3 cellular contexts compared by ENCODE assay signal in the genomic region with DNA sequence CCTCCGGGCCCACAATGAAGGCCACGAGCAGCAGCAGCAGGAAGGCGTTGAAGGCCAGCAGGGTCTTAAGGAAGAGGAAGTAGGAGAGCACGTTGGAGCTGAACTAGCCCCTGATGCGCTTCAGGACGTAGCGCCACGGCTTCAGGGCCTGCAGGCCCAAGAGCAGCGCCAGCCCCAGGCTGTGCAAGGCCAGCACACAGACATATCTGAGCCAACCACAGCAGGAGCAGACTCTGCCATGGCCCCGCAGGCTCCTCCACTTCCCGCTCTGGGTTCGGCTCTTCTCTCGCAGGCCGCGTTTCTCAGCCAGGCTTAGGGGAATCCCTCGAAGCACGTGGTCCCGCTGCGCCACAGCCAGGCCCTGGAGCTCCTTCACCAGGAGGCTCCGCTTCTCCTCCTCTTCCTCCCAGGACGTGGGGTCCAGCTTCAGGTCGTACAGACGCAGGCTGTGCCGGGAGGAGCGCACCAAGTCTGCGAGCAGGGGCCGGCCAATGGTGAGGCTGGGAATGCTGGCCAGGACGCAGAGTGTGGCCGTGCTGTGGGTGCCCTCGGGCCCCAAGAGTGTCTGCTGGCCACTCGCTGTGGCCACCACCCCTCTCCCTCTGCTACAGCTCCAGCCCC.
TF ChIP-seq lines count a peak whose summit lies in the region.

No MANE protein-coding gene starts in this region.

TF ChIP-seq in GM23338, 12 proteins besides CTCF, POLR2A, EP300 and RAD21 (continues in another document):
- TF ChIP-seq ZNF114 (CRISPR knock-in tag; IDR thresholded peaks at IDR 0.05) = no peak
- TF ChIP-seq NANOG (IDR thresholded peaks at IDR 0.05; ENCODE audit: borderline replicate concordance) = no peak
- TF ChIP-seq EZH2 (IDR thresholded peaks at IDR 0.05; ENCODE audit: low read depth, unreplicated experiment) = no peak
- TF ChIP-seq, protein P1, sequence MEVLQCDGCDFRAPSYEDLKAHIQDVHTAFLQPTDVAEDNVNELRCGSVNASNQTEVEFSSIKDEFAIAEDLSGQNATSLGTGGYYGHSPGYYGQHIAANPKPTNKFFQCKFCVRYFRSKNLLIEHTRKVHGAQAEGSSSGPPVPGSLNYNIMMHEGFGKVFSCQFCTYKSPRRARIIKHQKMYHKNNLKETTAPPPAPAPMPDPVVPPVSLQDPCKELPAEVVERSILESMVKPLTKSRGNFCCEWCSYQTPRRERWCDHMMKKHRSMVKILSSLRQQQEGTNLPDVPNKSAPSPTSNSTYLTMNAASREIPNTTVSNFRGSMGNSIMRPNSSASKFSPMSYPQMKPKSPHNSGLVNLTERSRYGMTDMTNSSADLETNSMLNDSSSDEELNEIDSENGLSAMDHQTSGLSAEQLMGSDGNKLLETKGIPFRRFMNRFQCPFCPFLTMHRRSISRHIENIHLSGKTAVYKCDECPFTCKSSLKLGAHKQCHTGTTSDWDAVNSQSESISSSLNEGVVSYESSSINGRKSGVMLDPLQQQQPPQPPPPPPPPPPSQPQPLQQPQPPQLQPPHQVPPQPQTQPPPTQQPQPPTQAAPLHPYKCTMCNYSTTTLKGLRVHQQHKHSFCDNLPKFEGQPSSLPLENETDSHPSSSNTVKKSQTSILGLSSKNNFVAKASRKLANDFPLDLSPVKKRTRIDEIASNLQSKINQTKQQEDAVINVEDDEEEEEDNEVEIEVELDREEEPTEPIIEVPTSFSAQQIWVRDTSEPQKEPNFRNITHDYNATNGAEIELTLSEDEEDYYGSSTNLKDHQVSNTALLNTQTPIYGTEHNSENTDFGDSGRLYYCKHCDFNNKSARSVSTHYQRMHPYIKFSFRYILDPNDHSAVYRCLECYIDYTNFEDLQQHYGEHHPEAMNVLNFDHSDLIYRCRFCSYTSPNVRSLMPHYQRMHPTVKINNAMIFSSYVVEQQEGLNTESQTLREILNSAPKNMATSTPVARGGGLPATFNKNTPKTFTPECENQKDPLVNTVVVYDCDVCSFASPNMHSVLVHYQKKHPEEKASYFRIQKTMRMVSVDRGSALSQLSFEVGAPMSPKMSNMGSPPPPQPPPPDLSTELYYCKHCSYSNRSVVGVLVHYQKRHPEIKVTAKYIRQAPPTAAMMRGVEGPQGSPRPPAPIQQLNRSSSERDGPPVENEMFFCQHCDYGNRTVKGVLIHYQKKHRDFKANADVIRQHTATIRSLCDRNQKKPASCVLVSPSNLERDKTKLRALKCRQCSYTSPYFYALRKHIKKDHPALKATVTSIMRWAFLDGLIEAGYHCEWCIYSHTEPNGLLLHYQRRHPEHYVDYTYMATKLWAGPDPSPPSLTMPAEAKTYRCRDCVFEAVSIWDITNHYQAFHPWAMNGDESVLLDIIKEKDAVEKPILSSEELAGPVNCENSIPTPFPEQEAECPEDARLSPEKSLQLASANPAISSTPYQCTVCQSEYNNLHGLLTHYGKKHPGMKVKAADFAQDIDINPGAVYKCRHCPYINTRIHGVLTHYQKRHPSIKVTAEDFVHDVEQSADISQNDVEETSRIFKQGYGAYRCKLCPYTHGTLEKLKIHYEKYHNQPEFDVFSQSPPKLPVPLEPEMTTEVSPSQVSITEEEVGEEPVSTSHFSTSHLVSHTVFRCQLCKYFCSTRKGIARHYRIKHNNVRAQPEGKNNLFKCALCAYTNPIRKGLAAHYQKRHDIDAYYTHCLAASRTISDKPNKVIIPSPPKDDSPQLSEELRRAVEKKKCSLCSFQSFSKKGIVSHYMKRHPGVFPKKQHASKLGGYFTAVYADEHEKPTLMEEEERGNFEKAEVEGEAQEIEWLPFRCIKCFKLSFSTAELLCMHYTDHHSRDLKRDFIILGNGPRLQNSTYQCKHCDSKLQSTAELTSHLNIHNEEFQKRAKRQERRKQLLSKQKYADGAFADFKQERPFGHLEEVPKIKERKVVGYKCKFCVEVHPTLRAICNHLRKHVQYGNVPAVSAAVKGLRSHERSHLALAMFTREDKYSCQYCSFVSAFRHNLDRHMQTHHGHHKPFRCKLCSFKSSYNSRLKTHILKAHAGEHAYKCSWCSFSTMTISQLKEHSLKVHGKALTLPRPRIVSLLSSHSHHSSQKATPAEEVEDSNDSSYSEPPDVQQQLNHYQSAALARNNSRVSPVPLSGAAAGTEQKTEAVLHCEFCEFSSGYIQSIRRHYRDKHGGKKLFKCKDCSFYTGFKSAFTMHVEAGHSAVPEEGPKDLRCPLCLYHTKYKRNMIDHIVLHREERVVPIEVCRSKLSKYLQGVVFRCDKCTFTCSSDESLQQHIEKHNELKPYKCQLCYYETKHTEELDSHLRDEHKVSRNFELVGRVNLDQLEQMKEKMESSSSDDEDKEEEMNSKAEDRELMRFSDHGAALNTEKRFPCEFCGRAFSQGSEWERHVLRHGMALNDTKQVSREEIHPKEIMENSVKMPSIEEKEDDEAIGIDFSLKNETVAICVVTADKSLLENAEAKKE (CRISPR knock-in tag; IDR thresholded peaks at IDR 0.05) = no peak
- no peak for TF ChIP-seq STAT1 (IDR thresholded peaks at IDR 0.05; ENCODE audit: unreplicated experiment)
- no peak for TF ChIP-seq POLR2AphosphoS5 (IDR thresholded peaks at IDR 0.05; ENCODE audit: low read depth)
- TF ChIP-seq JUNB (IDR thresholded peaks at IDR 0.05; ENCODE audit: unreplicated experiment) = no peak

TF ChIP-seq in IMR-90, 13 proteins besides CTCF, POLR2A, EP300 and RAD21:
- no peak for TF ChIP-seq MAFK (IDR thresholded peaks at IDR 0.05; ENCODE audit: low read depth, low read length)
- no peak for TF ChIP-seq SMC3 (IDR thresholded peaks at IDR 0.05; ENCODE audit: low read depth, low read length)
- TF ChIP-seq FOS (IDR thresholded peaks at IDR 0.05; ENCODE audit: low read depth, low read length) = no peak
- no peak for TF ChIP-seq MAZ (IDR thresholded peaks at IDR 0.05; ENCODE audit: borderline replicate concordance, low read depth, low read length)
- no peak for TF ChIP-seq RCOR1 (IDR thresholded peaks at IDR 0.05; ENCODE audit: insufficient replicate concordance, low read length)
- TF ChIP-seq MXI1 (IDR thresholded peaks at IDR 0.05; ENCODE audit: borderline replicate concordance, low read depth, low read length) = no peak
TF ChIP-seq in IMR-90: peak in this region for 0.

TF ChIP-seq in WTC11, 78 proteins besides CTCF, POLR2A, EP300 and RAD21:
- TF ChIP-seq, protein P2, sequence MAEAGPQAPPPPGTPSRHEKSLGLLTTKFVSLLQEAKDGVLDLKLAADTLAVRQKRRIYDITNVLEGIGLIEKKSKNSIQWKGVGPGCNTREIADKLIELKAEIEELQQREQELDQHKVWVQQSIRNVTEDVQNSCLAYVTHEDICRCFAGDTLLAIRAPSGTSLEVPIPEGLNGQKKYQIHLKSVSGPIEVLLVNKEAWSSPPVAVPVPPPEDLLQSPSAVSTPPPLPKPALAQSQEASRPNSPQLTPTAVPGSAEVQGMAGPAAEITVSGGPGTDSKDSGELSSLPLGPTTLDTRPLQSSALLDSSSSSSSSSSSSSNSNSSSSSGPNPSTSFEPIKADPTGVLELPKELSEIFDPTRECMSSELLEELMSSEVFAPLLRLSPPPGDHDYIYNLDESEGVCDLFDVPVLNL (CRISPR knock-in tag; IDR thresholded peaks at IDR 0.05; ENCODE audit: borderline replicate concordance, low read depth) = no peak
- no peak for TF ChIP-seq ESRRA (CRISPR knock-in tag; IDR thresholded peaks at IDR 0.05; ENCODE audit: borderline replicate concordance)
- TF ChIP-seq, protein P3, sequence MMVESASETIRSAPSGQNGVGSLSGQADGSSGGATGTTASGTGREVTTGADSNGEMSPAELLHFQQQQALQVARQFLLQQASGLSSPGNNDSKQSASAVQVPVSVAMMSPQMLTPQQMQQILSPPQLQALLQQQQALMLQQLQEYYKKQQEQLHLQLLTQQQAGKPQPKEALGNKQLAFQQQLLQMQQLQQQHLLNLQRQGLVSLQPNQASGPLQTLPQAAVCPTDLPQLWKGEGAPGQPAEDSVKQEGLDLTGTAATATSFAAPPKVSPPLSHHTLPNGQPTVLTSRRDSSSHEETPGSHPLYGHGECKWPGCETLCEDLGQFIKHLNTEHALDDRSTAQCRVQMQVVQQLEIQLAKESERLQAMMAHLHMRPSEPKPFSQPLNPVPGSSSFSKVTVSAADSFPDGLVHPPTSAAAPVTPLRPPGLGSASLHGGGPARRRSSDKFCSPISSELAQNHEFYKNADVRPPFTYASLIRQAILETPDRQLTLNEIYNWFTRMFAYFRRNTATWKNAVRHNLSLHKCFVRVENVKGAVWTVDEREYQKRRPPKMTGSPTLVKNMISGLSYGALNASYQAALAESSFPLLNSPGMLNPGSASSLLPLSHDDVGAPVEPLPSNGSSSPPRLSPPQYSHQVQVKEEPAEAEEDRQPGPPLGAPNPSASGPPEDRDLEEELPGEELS (CRISPR knock-in tag; IDR thresholded peaks at IDR 0.05) = no peak
- TF ChIP-seq, protein P4, sequence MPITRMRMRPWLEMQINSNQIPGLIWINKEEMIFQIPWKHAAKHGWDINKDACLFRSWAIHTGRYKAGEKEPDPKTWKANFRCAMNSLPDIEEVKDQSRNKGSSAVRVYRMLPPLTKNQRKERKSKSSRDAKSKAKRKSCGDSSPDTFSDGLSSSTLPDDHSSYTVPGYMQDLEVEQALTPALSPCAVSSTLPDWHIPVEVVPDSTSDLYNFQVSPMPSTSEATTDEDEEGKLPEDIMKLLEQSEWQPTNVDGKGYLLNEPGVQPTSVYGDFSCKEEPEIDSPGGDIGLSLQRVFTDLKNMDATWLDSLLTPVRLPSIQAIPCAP (CRISPR knock-in tag; IDR thresholded peaks at IDR 0.05) = no peak
- TF ChIP-seq, protein P5, sequence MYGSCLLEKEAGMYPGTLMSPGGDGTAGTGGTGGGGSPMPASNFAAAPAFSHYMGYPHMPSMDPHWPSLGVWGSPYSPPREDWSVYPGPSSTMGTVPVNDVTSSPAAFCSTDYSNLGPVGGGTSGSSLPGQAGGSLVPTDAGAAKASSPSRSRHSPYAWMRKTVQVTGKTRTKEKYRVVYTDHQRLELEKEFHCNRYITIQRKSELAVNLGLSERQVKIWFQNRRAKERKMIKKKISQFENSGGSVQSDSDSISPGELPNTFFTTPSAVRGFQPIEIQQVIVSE (CRISPR knock-in tag; IDR thresholded peaks at IDR 0.05; ENCODE audit: borderline replicate concordance) = no peak
- TF ChIP-seq ELF4 (CRISPR knock-in tag; IDR thresholded peaks at IDR 0.05; ENCODE audit: low read depth) = no peak
- no peak for TF ChIP-seq PRRX2 (CRISPR knock-in tag; IDR thresholded peaks at IDR 0.05)
- 0 out of 2 replicates have a peak, but pooled peaks have one; percentile 44 for TF ChIP-seq FOXP1 (CRISPR knock-in tag; IDR thresholded peaks at IDR 0.05; ENCODE audit: borderline replicate concordance)
- no peak for TF ChIP-seq HMGA2 (CRISPR knock-in tag; IDR thresholded peaks at IDR 0.05)
- TF ChIP-seq, protein P6, sequence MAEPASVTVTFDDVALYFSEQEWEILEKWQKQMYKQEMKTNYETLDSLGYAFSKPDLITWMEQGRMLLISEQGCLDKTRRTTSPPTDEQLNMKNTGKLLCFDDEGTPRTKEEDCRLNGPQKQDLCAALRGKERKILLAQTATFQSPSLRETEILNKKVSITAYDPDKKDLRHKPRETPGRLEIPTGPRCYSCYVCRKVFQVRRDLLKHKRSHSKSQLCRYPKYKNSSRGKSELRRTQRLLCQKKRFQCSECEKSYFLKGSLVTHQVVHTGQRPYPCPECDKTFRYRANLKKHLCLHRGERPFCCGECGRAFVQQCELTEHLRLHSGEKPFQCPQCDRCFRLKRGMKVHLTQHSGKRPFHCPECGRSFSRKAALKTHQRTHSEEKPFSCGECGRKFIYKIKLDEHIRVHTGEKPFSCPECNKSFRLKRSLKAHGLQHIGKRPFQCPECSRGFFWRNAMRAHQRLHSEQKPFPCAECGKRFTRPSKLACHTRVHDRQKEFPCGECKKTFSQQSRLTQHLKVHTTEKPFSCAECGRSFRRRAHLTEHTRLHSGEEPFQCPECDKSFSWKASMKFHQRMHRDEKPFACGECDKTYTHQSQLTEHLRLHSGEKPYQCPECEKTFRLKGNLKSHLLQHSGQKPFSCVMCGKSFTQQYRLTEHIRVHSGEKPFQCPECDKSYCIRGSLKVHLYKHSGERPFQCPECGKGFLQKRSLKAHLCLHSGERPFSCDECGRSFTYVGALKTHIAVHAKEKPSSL (CRISPR knock-in tag; conservative IDR thresholded peaks at IDR 0.05) = no peak
- TF ChIP-seq, protein P7, sequence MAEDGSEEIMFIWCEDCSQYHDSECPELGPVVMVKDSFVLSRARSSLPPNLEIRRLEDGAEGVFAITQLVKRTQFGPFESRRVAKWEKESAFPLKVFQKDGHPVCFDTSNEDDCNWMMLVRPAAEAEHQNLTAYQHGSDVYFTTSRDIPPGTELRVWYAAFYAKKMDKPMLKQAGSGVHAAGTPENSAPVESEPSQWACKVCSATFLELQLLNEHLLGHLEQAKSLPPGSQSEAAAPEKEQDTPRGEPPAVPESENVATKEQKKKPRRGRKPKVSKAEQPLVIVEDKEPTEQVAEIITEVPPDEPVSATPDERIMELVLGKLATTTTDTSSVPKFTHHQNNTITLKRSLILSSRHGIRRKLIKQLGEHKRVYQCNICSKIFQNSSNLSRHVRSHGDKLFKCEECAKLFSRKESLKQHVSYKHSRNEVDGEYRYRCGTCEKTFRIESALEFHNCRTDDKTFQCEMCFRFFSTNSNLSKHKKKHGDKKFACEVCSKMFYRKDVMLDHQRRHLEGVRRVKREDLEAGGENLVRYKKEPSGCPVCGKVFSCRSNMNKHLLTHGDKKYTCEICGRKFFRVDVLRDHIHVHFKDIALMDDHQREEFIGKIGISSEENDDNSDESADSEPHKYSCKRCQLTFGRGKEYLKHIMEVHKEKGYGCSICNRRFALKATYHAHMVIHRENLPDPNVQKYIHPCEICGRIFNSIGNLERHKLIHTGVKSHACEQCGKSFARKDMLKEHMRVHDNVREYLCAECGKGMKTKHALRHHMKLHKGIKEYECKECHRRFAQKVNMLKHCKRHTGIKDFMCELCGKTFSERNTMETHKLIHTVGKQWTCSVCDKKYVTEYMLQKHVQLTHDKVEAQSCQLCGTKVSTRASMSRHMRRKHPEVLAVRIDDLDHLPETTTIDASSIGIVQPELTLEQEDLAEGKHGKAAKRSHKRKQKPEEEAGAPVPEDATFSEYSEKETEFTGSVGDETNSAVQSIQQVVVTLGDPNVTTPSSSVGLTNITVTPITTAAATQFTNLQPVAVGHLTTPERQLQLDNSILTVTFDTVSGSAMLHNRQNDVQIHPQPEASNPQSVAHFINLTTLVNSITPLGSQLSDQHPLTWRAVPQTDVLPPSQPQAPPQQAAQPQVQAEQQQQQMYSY (CRISPR knock-in tag; IDR thresholded peaks at IDR 0.05) = 0 out of 2 replicates have a peak, but pooled peaks have one; percentile 9
